Comparison of ENCODE assay signal across 1 cellular context in the genomic region with DNA sequence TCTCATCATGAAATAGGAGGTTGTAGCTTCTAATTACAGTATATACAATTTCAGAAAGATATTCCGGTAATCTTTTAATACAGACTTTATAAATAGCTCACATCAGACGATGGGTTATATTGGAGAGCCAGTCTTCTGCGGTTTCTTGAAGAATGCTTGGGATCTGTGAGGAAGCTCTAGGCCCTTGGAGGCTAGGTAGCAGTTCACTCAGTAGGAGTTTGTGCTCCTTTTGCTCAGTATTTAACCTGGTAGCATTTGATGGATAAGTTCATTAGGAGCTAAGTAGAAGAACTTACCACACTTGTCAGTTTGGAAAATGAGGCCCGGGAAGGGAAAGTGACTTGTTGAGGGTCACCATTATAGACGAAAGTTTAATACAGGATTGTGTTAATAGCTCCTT.
TF ChIP-seq lines count a peak whose summit lies in the region.

No MANE protein-coding gene starts in this region.

TF ChIP-seq in H1, 55 proteins besides CTCF, POLR2A, EP300 and RAD21 (continued from another document):
- TF ChIP-seq RFX5 (IDR thresholded peaks at IDR 0.05; ENCODE audit: borderline replicate concordance, low read depth, low read length) (no peak), TBP (IDR thresholded peaks at IDR 0.05; ENCODE audit: low read depth, low read length) (no peak), POLR2AphosphoS5 (IDR thresholded peaks at IDR 0.05; ENCODE audit: low read depth, low read length) (no peak), NRF1 (IDR thresholded peaks at IDR 0.05; ENCODE audit: low read depth, low read length) (no peak), SIN3A (conservative IDR thresholded peaks at IDR 0.05 in 1 of 2, IDR thresholded peaks at IDR 0.05 in 1 of 2; ENCODE audit: low read depth in 1 of 2, low read length in 2 of 2) (no peak), NANOG (IDR thresholded peaks at IDR 0.05; ENCODE audit: insufficient read depth, low read depth, low read length, poor library complexity, severe bottlenecking) (no peak)
